ENCODE assay signal across 8 cellular contexts in genomic region chr5:40688127-40688756, GRCh38. TPM values are rescaled to one million over a fixed set of nuclear protein-coding genes. Genes with fewer than 3 reads are reported as not detected.
A peak's percentile ranks its signal among the peaks of the same experiment; 100 is the strongest.
DNase-seq lines count a peak whose midpoint lies in the region; ATAC-seq and TF ChIP-seq lines count a peak whose summit lies in the region.

No MANE protein-coding gene starts in this region.

- no peak overlapping the region for H3K4me3 Mint-ChIP-seq in endothelial cell (ENCODE audit: unreplicated experiment)

- peak; percentile 90 for ATAC-seq in GM21367 (IDR thresholded peaks at IDR 0.05; ENCODE audit: unreplicated experiment)

- peak; percentile 81 for TF ChIP-seq CTCF in endothelial cell (IDR thresholded peaks at IDR 0.05; ENCODE audit: unreplicated experiment)

- H3K27ac ChIP-seq in muscle layer of duodenum (ENCODE audit: low read length) = peak overlapping the region; percentile 47

- H3K9me3 Mint-ChIP-seq in endothelial cell (ENCODE audit: unreplicated experiment) = no peaks in the 10 kb centered on the region

- no peaks in the 10 kb centered on the region for H3K36me3 Mint-ChIP-seq in endothelial cell (ENCODE audit: low read depth, unreplicated experiment)

- no peaks in the 10 kb centered on the region for H3K27me3 Mint-ChIP-seq in endothelial cell (ENCODE audit: unreplicated experiment)

- no peaks in the 10 kb centered on the region for H3K27me3 ChIP-seq in muscle layer of duodenum (ENCODE audit: low read depth, low read length)

- no peaks in the 10 kb centered on the region for H3K4me1 Mint-ChIP-seq in endothelial cell (ENCODE audit: unreplicated experiment)

- H3K27ac Mint-ChIP-seq in endothelial cell (ENCODE audit: unreplicated experiment) = no peak overlapping the region

- in situ Hi-C loops in Caki2 (cut with HindIII; ENCODE audit: low pct_unique_long_range_greater_than_20kb, low sequenced_read_pairs) = no loop called here

- peaks cover 7 to 20% of the 10 kb centered on the region in 2 donors for H3K36me3 ChIP-seq in muscle layer of duodenum (ENCODE audit: control insufficient read depth in 1 of 2, insufficient read depth in 2 of 2, low read length in 2 of 2)

- H3K4me3 ChIP-seq in muscle layer of duodenum (ENCODE audit: low read depth in 1 of 2, low read length in 2 of 2) = peak overlapping the region in 1 of 2 donors; percentile 3

- no peaks in the 10 kb centered on the region for H3K9me3 ChIP-seq in muscle layer of duodenum (ENCODE audit: control insufficient read depth in 1 of 2, low read length in 2 of 2)

- H3K4me1 ChIP-seq in muscle layer of duodenum (ENCODE audit: control insufficient read depth in 1 of 2, insufficient read depth in 2 of 2, low read length in 2 of 2) = peaks cover 8 to 14% of the 10 kb centered on the region in 2 donors

- DNase-seq in Caki2 (ENCODE audit: low read depth) (peak; percentile 69), HT-29 (ENCODE audit: low spot score) (peak; percentile 94), NOMO-1 treated with DMSO at 0.1 percent for 48 hours (lab: John Stamatoyannopoulos, UW; ENCODE audit: unreplicated experiment) (peak; percentile 97), endothelial cell (ENCODE audit: low spot score) (peak; percentile 83)
- peak; percentile 73 for DNase-seq in activated CD8-positive, alpha-beta memory T cell treated with anti-CD3 and anti-CD28 coated beads, Interleukin-2, amount 50 U/mL, for 1 hour (ENCODE audit: extremely low read depth)
- DNase-seq in stimulated activated CD8-positive, alpha-beta memory T cell treated with anti-CD3 and anti-CD28 coated beads, Interleukin-7, amount 100 ng/mL, for 1 hour (ENCODE audit: low read depth in 2 of 2) = peak; percentile 75 to 82

RNA-seq across cellular contexts. Expression of gene PTGER4, which starts 8.5 kb away (rescaled TPM):
- total RNA-seq in Caki2 (2014; rRNA removed; shearing (Covaris generic); ENCODE audit: low replicate concordance) = 3.4 and 7.5 TPM in 2 replicates
- 0.42 and 3.6 TPM in 2 replicates for total RNA-seq in HT-29 (2014; rRNA removed; shearing (Covaris generic))
- total RNA-seq in endothelial cell (ENCODE audit: unreplicated experiment) = 0.26 TPM
